21 cellular contexts compared by ENCODE assay signal in the genomic region with DNA sequence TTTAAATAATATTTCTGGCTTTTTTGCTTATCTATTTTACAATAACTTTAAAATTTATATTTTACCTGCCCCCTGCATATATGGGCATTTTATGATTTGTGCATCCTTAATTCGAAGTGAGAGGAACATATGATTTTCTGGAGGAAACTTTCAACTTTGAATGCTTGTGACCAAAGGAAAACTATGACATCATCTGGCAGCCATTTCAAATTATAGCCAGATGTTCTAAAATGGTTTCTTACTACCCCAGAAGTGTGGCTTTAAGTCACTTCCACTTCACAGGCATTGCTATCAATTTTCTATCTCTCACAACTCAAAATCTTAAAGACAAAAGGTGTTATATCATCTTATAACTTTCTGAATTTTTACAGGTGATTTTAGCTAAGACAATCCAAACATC.
A peak's percentile ranks its signal among the peaks of the same experiment; 100 is the strongest.
DNase-seq lines count a peak whose midpoint lies in the region; ATAC-seq and TF ChIP-seq lines count a peak whose summit lies in the region.
"Had no signal": no experiment of that assay in that cellular context is flagged by ENCODE, and none has a peak within 500 bp of the region (broad histone marks: within the 10 kb centered on the region; RNA-seq: fewer than 3 reads in every experiment).

No MANE protein-coding gene starts in this region.

- peak; percentile 39 for DNase-seq in AG10803 (ENCODE audit: low read depth)
- peak; percentile 42 for DNase-seq in GM23248
- DNase-seq in adipocyte (ENCODE audit: low read depth) = peak; percentile 29
- peak; percentile 81 for DNase-seq in fibroblast of peridontal ligament (ENCODE audit: extremely low read depth)
- DNase-seq in tibial artery = no peak
- no peak for DNase-seq in T1000 (lab: John Stamatoyannopoulos, UW)
- no peak for DNase-seq in T-helper 17 cell
- DNase-seq: AML-193; DMS79; Karpas-422; NCI-H1436; NCI-H2029 treated with DMSO at 0.1 percent for 48 hours; NCI-H510A; NCI-H748 treated with DMSO at 0.1 percent for 48 hours; NK-92 treated with Interleukin-12 subunit alpha and Interleukin-12 subunit beta, amount 100 ng/mL, for 24 hours; RPMI8226; SHP77 treated with DMSO at 0.1 percent for 48 hours had no signal

- H3K36me3 ChIP-seq in GM23248 (ENCODE audit: low read depth) (no peaks in the 10 kb centered on the region), adipocyte (ENCODE audit: control insufficient read depth, insufficient read depth, low read length, severe bottlenecking) (peaks cover 5% of the 10 kb centered on the region), tibial artery (no peaks in the 10 kb centered on the region)

- in situ Hi-C loops in GM23248 (cut with MboI) = no loop called here

- TF ChIP-seq CTCF in AG10803 (conservative IDR thresholded peaks at IDR 0.05; ENCODE audit: low read length) = no peak
- no peak for TF ChIP-seq CTCF in tibial artery (IDR thresholded peaks at IDR 0.05)

- no peak overlapping the region for H2AFZ ChIP-seq in GM23248

- H3K27ac ChIP-seq in GM23248 = no peak overlapping the region
- H3K27ac ChIP-seq in tibial artery = no peak overlapping the region
- H3K27ac ChIP-seq: C4-2B, HL-60 had no signal

- intact Hi-C loops in tibial artery (cut with DNase I; ENCODE audit: low total_unique reads) = no loop called here

- H3K9me3 ChIP-seq in GM23248 (ENCODE audit: low read depth) (no peaks in the 10 kb centered on the region), adipocyte (ENCODE audit: control insufficient read depth, low read length) (no peaks in the 10 kb centered on the region), tibial artery (no peaks in the 10 kb centered on the region), T-helper 17 cell (ENCODE audit: control insufficient read depth, low read length, poor library complexity, severe bottlenecking) (no peaks in the 10 kb centered on the region)

- H3K9ac ChIP-seq in GM23248 = no peak overlapping the region
- H3K9ac ChIP-seq in adipocyte (ENCODE audit: low read length) = no peak overlapping the region

- H3F3A ChIP-seq in GM23248 (ENCODE audit: insufficient read depth) = no peaks in the 10 kb centered on the region

- H3K4me1 Mint-ChIP-seq in T-helper 17 cell = no peaks in the 10 kb centered on the region
- H3K4me1 Mint-ChIP-seq: IgD-negative memory B cell had no signal

- WGBS in GM23248 (ENCODE audit: low coverage in 1 of 2, low lambda C conversion rate in 2 of 2, missing lambda C conversion rate in 2 of 2), 2 experiments = 12 to 18% methylated on average over 1 of the region's 1 CpG

- H3K27ac Mint-ChIP-seq in T-helper 17 cell = no peak overlapping the region
- H3K27ac Mint-ChIP-seq: IgD-negative memory B cell had no signal

- H3K27me3 ChIP-seq in GM23248 (replicated peaks; ENCODE audit: insufficient read depth) (no peaks in the 10 kb centered on the region), adipocyte (replicated peaks; ENCODE audit: control insufficient read depth, insufficient read depth, low read length) (no peaks in the 10 kb centered on the region), tibial artery (no peaks in the 10 kb centered on the region)

- H3K79me2 ChIP-seq in GM23248 (ENCODE audit: insufficient read depth) = no peaks in the 10 kb centered on the region

- no peaks in the 10 kb centered on the region for H3K9me2 ChIP-seq in GM23248 (ENCODE audit: insufficient read depth)

- H3K4me3 ChIP-seq in AG10803 (ENCODE audit: low read length) (no peak overlapping the region), GM23248 (no peak overlapping the region), adipocyte (ENCODE audit: low read length) (no peak overlapping the region), tibial artery (no peak overlapping the region)

- H3K4me2 ChIP-seq in GM23248 (ENCODE audit: unreplicated experiment) = no peak overlapping the region

- H3K27me3 Mint-ChIP-seq in T-helper 17 cell = no peaks in the 10 kb centered on the region
- H3K27me3 Mint-ChIP-seq: IgD-negative memory B cell had no signal

- peaks cover 8% of the 10 kb centered on the region; the same call in 1 of the 2 replicates for H3K4me1 ChIP-seq in GM23248 (ENCODE audit: insufficient read depth)
- H3K4me1 ChIP-seq in adipocyte (ENCODE audit: control insufficient read depth, insufficient read depth, low read length) = no peaks in the 10 kb centered on the region
- no peaks in the 10 kb centered on the region for H3K4me1 ChIP-seq in tibial artery

- no peaks in the 10 kb centered on the region for H4K20me1 ChIP-seq in GM23248 (ENCODE audit: insufficient read depth)

- H3K4me3 Mint-ChIP-seq in T-helper 17 cell = no peak overlapping the region
- H3K4me3 Mint-ChIP-seq: IgD-negative memory B cell had no signal

- H3K36me3 Mint-ChIP-seq in T-helper 17 cell (ENCODE audit: low read depth) = no peaks in the 10 kb centered on the region
- H3K36me3 Mint-ChIP-seq: IgD-negative memory B cell had no signal

- no peak for ATAC-seq in GM18907 (IDR thresholded peaks at IDR 0.05; ENCODE audit: unreplicated experiment)
- ATAC-seq in T-helper 17 cell = no peak

Comparison
In these comparisons a context has a peak if more than half of its experiments do, and no peak if none do; other contexts are left out.
1. DNase-seq: peak in AG10803 (single experiment), GM23248 (single experiment), adipocyte (single experiment) and fibroblast of peridontal ligament (single experiment); none in tibial artery (0 of 2), T1000 (single experiment) and T-helper 17 cell (0 of 3).